28 cellular contexts compared by ENCODE assay signal in the genomic region with DNA sequence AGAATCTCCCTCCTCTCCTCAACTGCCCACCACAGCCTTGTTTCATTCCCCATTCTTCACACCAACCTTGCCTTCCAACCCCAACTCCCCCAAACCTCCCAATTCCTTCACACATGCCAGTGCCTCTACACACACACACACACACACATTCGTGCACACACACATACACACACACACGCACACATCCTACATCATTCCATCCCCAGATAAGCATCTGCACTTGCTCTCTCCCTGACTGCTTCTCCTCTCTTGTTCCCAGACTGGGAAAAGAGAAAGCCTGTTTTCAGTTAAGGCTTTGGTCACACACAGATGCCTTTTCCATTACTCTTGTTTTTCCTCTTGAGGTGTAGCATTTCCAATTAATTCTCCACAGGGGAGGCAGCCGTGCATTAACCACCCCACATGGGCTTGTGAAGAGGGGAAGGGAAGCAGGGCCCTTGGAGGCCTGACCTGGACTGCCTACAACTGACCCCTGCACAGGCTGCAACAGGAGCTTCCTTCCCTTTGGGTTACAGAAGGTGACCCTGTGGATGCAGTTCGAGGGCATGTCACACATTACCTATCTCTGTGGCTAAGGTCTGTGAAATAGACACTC. TPM values are rescaled to one million over a fixed set of nuclear protein-coding genes. Genes with fewer than 3 reads are reported as not detected.
DNase-seq lines count a peak whose midpoint lies in the region; ATAC-seq, FAIRE-seq and TF ChIP-seq lines count a peak whose summit lies in the region.
"Had no signal": no experiment of that assay in that cellular context is flagged by ENCODE, and none has a peak within 500 bp of the region (broad histone marks: within the 10 kb centered on the region; RNA-seq: fewer than 3 reads in every experiment).

No MANE protein-coding gene starts in this region.

- CTCF ChIA-PET in SK-N-SH (lab: Yijun Ruan, JAX), result interaction anchor here (1.0 kb wide), 1 partner anchor 25 kb away, joined by 3 read pairs; no protein-coding TSS in a partner anchor
- CTCF ChIA-PET in H1 (lab: Charles Lee; ENCODE audit: partially characterized antibody), result no interaction called here

- ATAC-seq in GM23338 (peak; percentile 28; the same call in 1 of the 3 replicates), GM18909 (IDR thresholded peaks at IDR 0.05; ENCODE audit: poor library complexity, unreplicated experiment) (no peak)

- H3K9me2 ChIP-seq in GM23338 (ENCODE audit: insufficient read depth), result peaks cover 10% of the 10 kb centered on the region
- H3K9me2 ChIP-seq in SK-N-SH, result no peaks in the 10 kb centered on the region

- H3K4me3 Mint-ChIP-seq in GM23338, result no peak overlapping the region
- H3K4me3 Mint-ChIP-seq: B cell, CD14-positive monocyte had no signal

- peaks cover 4% of the 10 kb centered on the region; the same call in 1 of the 2 replicates for H3K23me2 ChIP-seq in H1 (ENCODE audit: low read depth, low read length)

- TF ChIP-seq POLR2A in H1 (IDR thresholded peaks at IDR 0.05; ENCODE audit: control extremely low read depth in 1 of 2, low read depth in 2 of 2, low read length in 2 of 2), result no peak

- peak overlapping the region; percentile 66; the same call in 1 of the 2 replicates for H2BK20ac ChIP-seq in H1 (ENCODE audit: low read length)

- no peaks in the 10 kb centered on the region for H3K36me3 Mint-ChIP-seq in GM23338 (ENCODE audit: low read depth)
- H3K36me3 Mint-ChIP-seq: CD14-positive monocyte had no signal

- H3K9me3 ChIP-seq in SK-N-SH (no peaks in the 10 kb centered on the region), H1 (ENCODE audit: insufficient read depth in 2 of 2, low read depth in 1 of 2, low read length in 1 of 2) (no peaks in the 10 kb centered on the region), neuronal stem cell (replicated peaks in 1 of 2; ENCODE audit: control insufficient read depth in 2 of 2, insufficient read depth in 1 of 2, low read depth in 1 of 2, low read length in 2 of 2) (peaks cover 0 to 12% of the 10 kb centered on the region in 2 donors)
- H3K9me3 ChIP-seq: HAP-1 had no signal

- H2AK5ac ChIP-seq in H1 (ENCODE audit: low read depth, low read length), result peak overlapping the region; percentile 76; the same call in 1 of the 2 replicates
- H2AK5ac ChIP-seq in neuronal stem cell (ENCODE audit: low read depth, low read length), result no peak overlapping the region

- H3K27ac ChIP-seq in GM23338 (ENCODE audit: low read depth) (no peak overlapping the region), SK-N-SH (ENCODE audit: low read depth in 2 of 2, low read length in 1 of 2) (no peak overlapping the region), H1 (ENCODE audit: low read depth, low read length) (no peak overlapping the region), neuronal stem cell (replicated peaks; ENCODE audit: low read length) (no peak overlapping the region)

- H3K36me3 ChIP-seq in GM23338 (ENCODE audit: insufficient read depth) (no peaks in the 10 kb centered on the region), SK-N-SH (replicated peaks in 1 of 2; ENCODE audit: control insufficient read depth in 1 of 2, insufficient read depth in 2 of 2, low read length in 1 of 2) (no peaks in the 10 kb centered on the region), H1 (ENCODE audit: control insufficient read depth in 2 of 4, insufficient read depth in 4 of 4, low read length in 3 of 4) (no peaks in the 10 kb centered on the region), neuronal stem cell (replicated peaks in 1 of 2; ENCODE audit: control insufficient read depth in 2 of 2, insufficient read depth in 2 of 2, low read length in 2 of 2) (no peaks in the 10 kb centered on the region)
- H3K36me3 ChIP-seq: HAP-1 had no signal

- H4K20me1 ChIP-seq in GM23338 (replicated peaks; ENCODE audit: insufficient read depth) (no peaks in the 10 kb centered on the region), SK-N-SH (ENCODE audit: insufficient read depth) (no peaks in the 10 kb centered on the region), H1 (replicated peaks in 1 of 2; ENCODE audit: control insufficient read depth in 1 of 2, insufficient read depth in 2 of 2, low read length in 2 of 2) (no peaks in the 10 kb centered on the region)

- no peaks in the 10 kb centered on the region for H3K79me1 ChIP-seq in H1 (ENCODE audit: low read depth, low read length)
- H3K79me1 ChIP-seq in neuronal stem cell (ENCODE audit: low read depth, low read length), result no peaks in the 10 kb centered on the region

- no peak overlapping the region for H3K14ac ChIP-seq in H1 (ENCODE audit: insufficient read length)
- peak overlapping the region; percentile 49 for H3K14ac ChIP-seq in neuronal stem cell (ENCODE audit: low read length)

- H2BK12ac ChIP-seq in H1 (ENCODE audit: low read depth, low read length) (0 out of 2 replicates have a peak overlapping the region, but pooled peaks have one; percentile 77), neuronal stem cell (ENCODE audit: low read length) (peak overlapping the region; percentile 64)

- H3K4me3 ChIP-seq in GM23338 (no peak overlapping the region), SK-N-SH (ENCODE audit: low read depth in 2 of 2, low read length in 1 of 2) (no peak overlapping the region), H1 (ENCODE audit: extremely low read depth in 1 of 4, insufficient read depth in 2 of 4, low read depth in 3 of 4, low read length in 4 of 4) (no peak overlapping the region), neuronal stem cell (ENCODE audit: low read length in 2 of 2) (no peak overlapping the region)
- H3K4me3 ChIP-seq: HAP-1 had no signal

- TF ChIP-seq RAD21 in SK-N-SH (IDR thresholded peaks at IDR 0.05; ENCODE audit: low read length) (no peak), H1 (IDR thresholded peaks at IDR 0.05 in 1 of 2, conservative IDR thresholded peaks at IDR 0.05 in 1 of 2; ENCODE audit: low read depth in 2 of 2, low read length in 2 of 2) (no peak)

- intact Hi-C loops in head of caudate nucleus (cut with DNase I), result no loop called here

- H3K4ac ChIP-seq in H1 (replicated peaks; ENCODE audit: insufficient read length, low read depth, low read length), result peak overlapping the region; percentile 39
- no peak overlapping the region for H3K4ac ChIP-seq in neuronal stem cell (ENCODE audit: low read length)

- no peaks in the 10 kb centered on the region for H3K27me3 Mint-ChIP-seq in GM23338 (ENCODE audit: insufficient read depth, low read depth, poor library complexity)

- no peak overlapping the region for H3K56ac ChIP-seq in H1 (replicated peaks; ENCODE audit: insufficient read length, low read depth, low read length)

- H3K18ac ChIP-seq in H1 (ENCODE audit: extremely low read depth, low read length) (no peak overlapping the region), neuronal stem cell (ENCODE audit: low read length) (no peak overlapping the region)

- DNase-seq in GM23338 (ENCODE audit: low spot score) (no peak), SK-N-SH (no peak), H1 (ENCODE audit: low read depth in 1 of 2, low spot score in 2 of 2) (no peak), neuronal stem cell (ENCODE audit: low spot score) (no peak), NCI-H748 treated with DMSO at 0.1 percent for 48 hours (lab: John Stamatoyannopoulos, UW) (no peak), COLO829 (ENCODE audit: low spot score) (no peak), head of caudate nucleus (no peak)
- DNase-seq: DMS53, EL, GF-D8, IMR-90, MV-4-11, NCI-H1105 treated with DMSO at 0.1 percent for 48 hours, NCI-H1694, NCI-H2081, NCI-H446, NCI-H526, OCI-M1, Right ventricle myocardium superior had no signal

- H3K9ac ChIP-seq in SK-N-SH (no peak overlapping the region), H1 (replicated peaks in 1 of 4; ENCODE audit: extremely low read depth in 1 of 4, low read depth in 3 of 4, low read length in 3 of 4) (no peak overlapping the region), neuronal stem cell (ENCODE audit: low read depth, low read length, poor library complexity) (no peak overlapping the region)

- no peak overlapping the region for H4K5ac ChIP-seq in H1 (ENCODE audit: insufficient read length, low read depth, low read length)

- no peak overlapping the region for H2BK5ac ChIP-seq in H1 (ENCODE audit: low read depth, low read length)
- no peak overlapping the region for H2BK5ac ChIP-seq in neuronal stem cell (ENCODE audit: low read length)

- TF ChIP-seq CTCF in GM23338 (conservative IDR thresholded peaks at IDR 0.05; ENCODE audit: low read depth in 2 of 2), result no peak
- TF ChIP-seq CTCF in SK-N-SH (IDR thresholded peaks at IDR 0.05), result no peak
- TF ChIP-seq CTCF in H1 (IDR thresholded peaks at IDR 0.05; ENCODE audit: control extremely low read depth in 1 of 3, insufficient read depth in 1 of 3, low read depth in 1 of 3, low read length in 3 of 3), result no peak

- H4K8ac ChIP-seq in H1 (ENCODE audit: extremely low read depth, insufficient read depth, low read length) (no peak overlapping the region), neuronal stem cell (ENCODE audit: low read depth, low read length) (no peak overlapping the region)

- no peaks in the 10 kb centered on the region for H3K9me3 Mint-ChIP-seq in GM23338

- no peak overlapping the region for H3K27ac Mint-ChIP-seq in GM23338
- H3K27ac Mint-ChIP-seq: B cell, CD14-positive monocyte had no signal

- H4K91ac ChIP-seq in H1 (replicated peaks; ENCODE audit: insufficient read length, low read length) (peak overlapping the region; percentile 44), neuronal stem cell (ENCODE audit: low read depth, low read length, poor library complexity) (no peak overlapping the region)

- H3K23ac ChIP-seq in H1 (ENCODE audit: insufficient read length), result no peak overlapping the region
- no peak overlapping the region for H3K23ac ChIP-seq in neuronal stem cell (ENCODE audit: low read depth, low read length, poor library complexity)

- no peaks in the 10 kb centered on the region for H3K79me2 ChIP-seq in GM23338 (replicated peaks; ENCODE audit: insufficient read depth)
- no peaks in the 10 kb centered on the region for H3K79me2 ChIP-seq in SK-N-SH (ENCODE audit: insufficient read depth)
- H3K79me2 ChIP-seq in H1 (ENCODE audit: control insufficient read depth in 1 of 2, insufficient read depth in 2 of 2, low read length in 2 of 2), result no peaks in the 10 kb centered on the region

- TF ChIP-seq EP300 in SK-N-SH (IDR thresholded peaks at IDR 0.05; ENCODE audit: borderline replicate concordance in 1 of 2, low read depth in 1 of 2, low read length in 1 of 2) (no peak), H1 (IDR thresholded peaks at IDR 0.05; ENCODE audit: borderline replicate concordance in 1 of 2, low read depth in 2 of 2, low read length in 2 of 2) (no peak)

- peaks cover 15% of the 10 kb centered on the region; the same call in 1 of the 2 replicates for H3K4me1 ChIP-seq in GM23338 (ENCODE audit: insufficient read depth)
- H3K4me1 ChIP-seq in SK-N-SH (ENCODE audit: control insufficient read depth in 1 of 2, insufficient read depth in 2 of 2, low read depth in 1 of 2, low read length in 1 of 2), result peaks cover 0 to 18% of the 10 kb centered on the region in 2 experiments; a peak in 1 of 4 replicates
- H3K4me1 ChIP-seq in H1 (replicated peaks in 1 of 4; ENCODE audit: control insufficient read depth in 3 of 4, insufficient read depth in 4 of 4, low read length in 3 of 4), result peaks cover 0 to 4% (median 2%) of the 10 kb centered on the region in 4 experiments; a peak in 2 of 7 replicates
- H3K4me1 ChIP-seq in neuronal stem cell (ENCODE audit: control insufficient read depth in 2 of 2, insufficient read depth in 1 of 2, low read depth in 1 of 2, low read length in 2 of 2), result peaks cover 2 to 11% of the 10 kb centered on the region in 2 donors
- H3K4me1 ChIP-seq: HAP-1 had no signal

- WGBS in SK-N-SH (ENCODE audit: low lambda C conversion rate), result 66% methylated on average over 4 of the region's 4 CpGs
- WGBS in H1 (ENCODE audit: extremely low coverage in 1 of 2, insufficient coverage in 1 of 2, insufficient read length in 1 of 2, insufficient replicate concordance in 2 of 2, low coverage in 1 of 2, low lambda C conversion rate in 2 of 2, missing lambda C conversion rate in 1 of 2), 2 experiments, result 87% methylated on average over 4 of the region's 4 CpGs; no CpG with 5 or more reads in 1 of the 2 experiments
- 100% methylated on average over 1 of the region's 4 CpGs; no CpG with 5 or more reads in 1 of the 2 donors for WGBS in neuronal stem cell (ENCODE audit: extremely low coverage in 2 of 2, insufficient read length in 2 of 2, insufficient replicate concordance in 1 of 2), 2 donors

- peak; percentile 19 for FAIRE-seq in H1 (lab: Jason Lieb, UNC)
- FAIRE-seq: A204.1, D721Med, GM19239, HTR-8/SVneo, RCC 7860 had no signal

- H2AFZ ChIP-seq in GM23338 (no peak overlapping the region), SK-N-SH (ENCODE audit: low read depth) (no peak overlapping the region), H1 (ENCODE audit: low read length) (0 out of 2 replicates have a peak overlapping the region, but pooled peaks have one; percentile 26), neuronal stem cell (ENCODE audit: low read length) (no peak overlapping the region)

- no peak overlapping the region for H2BK15ac ChIP-seq in H1 (ENCODE audit: low read length)
- no peak overlapping the region for H2BK15ac ChIP-seq in neuronal stem cell (ENCODE audit: low read length)

- H3K4me1 Mint-ChIP-seq in GM23338, result peaks cover 8% of the 10 kb centered on the region; the same call in 2 of the 3 replicates
- H3K4me1 Mint-ChIP-seq: B cell had no signal

- POLR2A ChIA-PET in SK-N-SH (lab: Yijun Ruan, JAX), result no interaction called here
- POLR2A ChIA-PET in H1 (lab: Charles Lee; ENCODE audit: partially characterized antibody), result no interaction called here

- no peaks in the 10 kb centered on the region for H3K27me3 ChIP-seq in GM23338 (ENCODE audit: insufficient read depth)
- H3K27me3 ChIP-seq in SK-N-SH (ENCODE audit: insufficient read depth), result no peaks in the 10 kb centered on the region; the same call in 1 of the 2 replicates
- H3K27me3 ChIP-seq in H1 (replicated peaks in 1 of 4; ENCODE audit: control insufficient read depth in 3 of 4, extremely low read depth in 1 of 4, insufficient read depth in 3 of 4, low read length in 3 of 4), result peaks cover 0 to 2% (median 0%) of the 10 kb centered on the region in 4 experiments; a peak in 1 of 7 replicates
- no peaks in the 10 kb centered on the region for H3K27me3 ChIP-seq in neuronal stem cell (ENCODE audit: control insufficient read depth in 3 of 3, insufficient read depth in 3 of 3, low read depth in 1 of 3, low read length in 3 of 3)

- H2BK120ac ChIP-seq in H1 (replicated peaks; ENCODE audit: low read depth, low read length) (no peak overlapping the region), neuronal stem cell (ENCODE audit: low read depth, low read length) (no peak overlapping the region)

- H3K4me2 ChIP-seq in GM23338, result no peak overlapping the region
- H3K4me2 ChIP-seq in SK-N-SH, result no peak overlapping the region
- H3K4me2 ChIP-seq in H1 (ENCODE audit: insufficient read depth in 1 of 2, low read depth in 2 of 2, low read length in 2 of 2), result no peak overlapping the region
- no peak overlapping the region for H3K4me2 ChIP-seq in neuronal stem cell (ENCODE audit: insufficient read depth, low read length, poor library complexity, severe bottlenecking)

- no peaks in the 10 kb centered on the region for H3F3A ChIP-seq in GM23338 (replicated peaks; ENCODE audit: low read depth)
- peaks cover 5% of the 10 kb centered on the region for H3F3A ChIP-seq in SK-N-SH (replicated peaks; ENCODE audit: insufficient read depth)

RNA-seq across cellular contexts. Expression of gene BOC, which starts 32.0 kb away (rescaled TPM):
- 3.0 and 4.1 TPM in 2 replicates for total RNA-seq in GM23338 (2014; rRNA removed; shearing (Covaris generic))
- polyA plus RNA-seq in GM23338 (2016; fragmentation: Nextera tagmentation; extraction: Ambion mirVana) (2.1 and 3.2 TPM in 2 replicates), SK-N-SH (2012; rRNA removed) (5.8 and 6.6 TPM in 2 replicates), H1 (2011; rRNA removed) (9.3 and 10.6 TPM in 2 replicates)
- polyA plus RNA-seq in SK-N-SH (2012; cell fraction: cytosol; rRNA removed), result 3.3 and 4.6 TPM in 2 replicates
- 9.4 and 11.2 TPM in 2 replicates for polyA plus RNA-seq in SK-N-SH (2012; cell fraction: nucleus; rRNA removed)
- 6.0 and 6.9 TPM in 2 replicates for total RNA-seq in H1 (2021; fragmentation: NEBNext Ultra II Directional; extraction: Animal tissue kit (Norgen Biotek cat#: 25700))
- 10.6 TPM for polyA plus RNA-seq in H1 (2011; cell fraction: cytosol; rRNA removed)
- 25.7 TPM for polyA plus RNA-seq in H1 (2011; cell fraction: nucleus; rRNA removed)
- polyA plus RNA-seq in H1 (2012, experiment 1 of 2), result 6.0 to 8.6 TPM (median 8.3 TPM) in 4 replicates
- polyA plus RNA-seq in H1 (2012, experiment 2 of 2), result 6.4 TPM
- polyA plus RNA-seq in H1 (2013, experiment 1 of 2), result 5.4 TPM
- 4.9 TPM for polyA plus RNA-seq in H1 (2013, experiment 2 of 2)
- 14.2 and 17.4 TPM in 2 replicates for polyA minus RNA-seq in H1 (2011; rRNA and poly(A)+ RNA removed)
- polyA minus RNA-seq in H1 (2011; cell fraction: cytosol; rRNA and poly(A)+ RNA removed), result 5.9 TPM
- polyA minus RNA-seq in H1 (2011; cell fraction: nucleus; rRNA and poly(A)+ RNA removed), result 29.7 TPM
- 180 TPM for polyA plus RNA-seq in neuronal stem cell (2013, experiment 1 of 2)
- polyA plus RNA-seq in neuronal stem cell (2013, experiment 2 of 2), result 180 TPM
- polyA plus RNA-seq: CD14-positive monocyte had no signal
